ENCODE assay signal across 25 cellular contexts in the genomic region with DNA sequence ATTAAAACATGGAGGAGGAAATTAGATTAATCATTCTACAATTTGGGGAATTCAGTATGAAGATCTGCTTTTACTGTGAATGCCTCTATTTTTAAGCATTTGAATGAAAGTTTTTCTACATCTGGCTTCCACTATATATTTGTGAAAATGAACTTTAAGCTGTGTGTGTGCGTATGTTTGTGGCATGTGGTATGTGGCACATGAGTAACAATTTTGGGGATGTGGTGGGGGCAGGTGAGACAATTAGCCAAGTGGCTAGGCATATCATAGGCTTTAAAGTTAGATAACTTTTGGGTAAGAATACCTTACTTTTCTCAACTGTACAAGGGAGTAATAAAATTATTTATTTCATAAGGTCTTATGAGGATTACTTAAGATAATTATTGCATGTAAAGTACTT.
"Had no signal": no experiment of that assay in that cellular context is flagged by ENCODE, and none has a peak within 500 bp of the region (broad histone marks: within the 10 kb centered on the region; RNA-seq: fewer than 3 reads in every experiment).

No MANE protein-coding gene starts in this region.

- H3K36me3 Mint-ChIP-seq: neural progenitor cell; stimulated activated effector memory CD8-positive, alpha-beta T cell treated with anti-CD3 and anti-CD28 coated beads, Interleukin-12 subunit alpha, Interleukin-12 subunit beta, amount 100 ng/mL, for 72 hours; stimulated activated naive B cell treated with anti-CD40 and anti-IgM and Interleukin-4, amounts not matched to agents 10 μg/mL and 1 μg/mL and 100 μg/mL, for 72 hours had no signal

- H3K4me1 Mint-ChIP-seq: naive thymus-derived CD4-positive, alpha-beta T cell; stimulated activated effector memory CD8-positive, alpha-beta T cell treated with anti-CD3 and anti-CD28 coated beads, Interleukin-12 subunit alpha, Interleukin-12 subunit beta, amount 100 ng/mL, for 72 hours; stimulated activated naive B cell treated with anti-CD40 and anti-IgM and Interleukin-4, amounts not matched to agents 10 μg/mL and 1 μg/mL and 100 μg/mL, for 72 hours had no signal

- H3K4me3 Mint-ChIP-seq: naive thymus-derived CD4-positive, alpha-beta T cell; nephron; neural progenitor cell; stimulated activated effector memory CD8-positive, alpha-beta T cell treated with anti-CD3 and anti-CD28 coated beads, Interleukin-12 subunit alpha, Interleukin-12 subunit beta, amount 100 ng/mL, for 72 hours; stimulated activated naive B cell treated with anti-CD40 and anti-IgM and Interleukin-4, amounts not matched to agents 10 μg/mL and 1 μg/mL and 100 μg/mL, for 72 hours; stimulated activated naive CD8-positive, alpha-beta T cell treated with anti-CD3 and anti-CD28 coated beads, Interleukin-15, Interleukin-2, amounts not matched to agents 100 ng/mL and 50 ng/mL, for 24 hours had no signal

- H3K27ac Mint-ChIP-seq: naive thymus-derived CD4-positive, alpha-beta T cell; neural progenitor cell; progenitor cell of endocrine pancreas; stimulated activated effector memory CD8-positive, alpha-beta T cell treated with anti-CD3 and anti-CD28 coated beads, Interleukin-12 subunit alpha, Interleukin-12 subunit beta, amount 100 ng/mL, for 72 hours; stimulated activated naive B cell treated with anti-CD40 and anti-IgM and Interleukin-4, amounts not matched to agents 10 μg/mL and 1 μg/mL and 100 μg/mL, for 72 hours; stimulated activated naive CD8-positive, alpha-beta T cell treated with anti-CD3 and anti-CD28 coated beads, Interleukin-15, Interleukin-2, amounts not matched to agents 100 ng/mL and 50 ng/mL, for 24 hours had no signal

- ATAC-seq: naive thymus-derived CD4-positive, alpha-beta T cell; psoas muscle; right cardiac atrium; right lobe of liver; stimulated activated effector memory CD8-positive, alpha-beta T cell treated with anti-CD3 and anti-CD28 coated beads, Interleukin-12 subunit alpha, Interleukin-12 subunit beta, amount 100 ng/mL, for 72 hours; stimulated activated naive B cell treated with anti-CD40 and anti-IgM and Interleukin-4, amounts not matched to agents 10 μg/mL and 1 μg/mL and 100 μg/mL, for 72 hours had no signal

- DNase-seq: naive thymus-derived CD4-positive, alpha-beta T cell; occipital lobe; ovary; posterior cingulate gyrus; psoas muscle; right cardiac atrium; right lobe of liver; sigmoid colon; small intestine; stimulated activated CD4-positive, alpha-beta T cell treated with anti-CD3 and anti-CD28 coated beads, Interleukin-15, amount 100 ng/mL, for 24 hours; stimulated activated CD4-positive, alpha-beta T cell treated with anti-CD3 and anti-CD28 coated beads, Interleukin-2, amount 100 ng/mL, for 24 hours; stimulated activated CD4-positive, alpha-beta T cell treated with anti-CD3 and anti-CD28 coated beads, Interleukin-2, amount 100 ng/mL, for 48 hours; stimulated activated CD4-positive, alpha-beta T cell treated with anti-CD3 and anti-CD28 coated beads, Interleukin-4, amount 100 ng/mL, for 24 hours; stimulated activated naive B cell treated with anti-CD40 and anti-IgM and Interleukin-4, amounts not matched to agents 10 μg/mL and 1 μg/mL and 100 μg/mL, for 72 hours; stimulated activated naive CD4-positive, alpha-beta T cell treated with Interleukin-2 at 50 U/mL for 16 hours; stomach; thyroid gland; trophoblast cell; upper lobe of left lung; uterus had no signal
